Comparison of ENCODE assay signal across 28 cellular contexts in the genomic region with DNA sequence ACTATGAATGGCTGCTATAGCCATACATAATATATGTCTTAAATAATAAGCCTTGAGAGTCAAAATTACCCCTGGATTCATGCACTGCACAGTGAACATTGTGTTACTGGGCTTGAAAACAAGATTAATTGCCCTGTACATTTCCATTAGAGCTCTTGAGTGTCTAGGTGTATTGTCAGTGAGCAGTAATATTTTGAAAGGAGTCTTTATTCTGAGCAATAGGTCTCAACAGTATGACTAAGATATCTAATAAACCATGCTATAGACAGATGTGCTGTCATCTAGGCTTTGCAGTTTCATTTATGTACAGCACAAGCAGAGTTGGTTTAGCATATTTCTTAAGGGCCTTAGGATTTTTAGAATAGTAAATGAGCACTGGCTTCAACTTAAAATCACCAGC. TPM values are rescaled to one million over a fixed set of nuclear protein-coding genes. Genes with fewer than 3 reads are reported as not detected.
"Had no signal": no experiment of that assay in that cellular context is flagged by ENCODE, and none has a peak within 500 bp of the region (broad histone marks: within the 10 kb centered on the region; RNA-seq: fewer than 3 reads in every experiment).

No MANE protein-coding gene starts in this region.

- H3K27ac ChIP-seq: brain microvascular endothelial cell, cardiac muscle cell, SK-N-MC, VCaP had no signal

- H3K4me1 Mint-ChIP-seq: activated CD4-positive, alpha-beta T cell treated with anti-CD3 and anti-CD28 coated beads, Interleukin-2, amount 10 ng/mL, durations not matched to agents 7 days and 5 days; T-cell had no signal

- H3K27ac Mint-ChIP-seq: activated CD4-positive, alpha-beta memory T cell treated with anti-CD3 and anti-CD28 coated beads for 36 hours; activated CD4-positive, alpha-beta T cell treated with anti-CD3 and anti-CD28 coated beads, Interleukin-2, amount 10 ng/mL, durations not matched to agents 7 days and 5 days; activated naive CD8-positive, alpha-beta T cell; dendritic cell treated with granulocyte-macrophage colony-stimulating factor and Interleukin-4, amounts not matched to agents 40 ng/mL and 50 ng/mL, for 4 days; T-cell had no signal

- DNase-seq: activated CD4-positive, alpha-beta memory T cell treated with anti-CD3 and anti-CD28 coated beads for 36 hours; activated CD4-positive, alpha-beta T cell treated with anti-CD3 and anti-CD28 coated beads, Interleukin-2, amount 10 ng/mL, durations not matched to agents 7 days and 5 days; activated CD4-positive, CD25-positive, alpha-beta regulatory T cell; activated CD8-positive, alpha-beta memory T cell treated with anti-CD3 and anti-CD28 coated beads for 24 hours; activated effector memory CD4-positive, alpha-beta T cell treated with anti-CD3 and anti-CD28 coated beads, Interleukin-2, amount 50 U/mL, for 16 hours; activated naive CD4-positive, alpha-beta T cell treated with Interleukin-2 at 50 U/mL for 16 hours; activated T-cell treated with anti-CD3 and anti-CD28 coated beads, Interleukin-2, amount 50 U/mL, for 4 hours; amygdala; brain microvascular endothelial cell; Karpas-422; MM.1S; NCI-H1436 treated with DMSO at 0.1 percent for 48 hours; NCI-H226; NCI-H526; RPMI8226; T-cell; T-helper 2 cell; T1000 had no signal

- ATAC-seq: activated T-cell treated with anti-CD3 and anti-CD28 coated beads, Interleukin-2, amount 50 U/mL, for 4 hours; K562; Right ventricle myocardium inferior; T-cell had no signal

- H3K9me3 Mint-ChIP-seq: activated CD4-positive, alpha-beta memory T cell treated with anti-CD3 and anti-CD28 coated beads for 36 hours; activated CD4-positive, alpha-beta T cell treated with anti-CD3 and anti-CD28 coated beads, Interleukin-2, amount 10 ng/mL, durations not matched to agents 7 days and 5 days; activated T-cell treated with anti-CD3 and anti-CD28 coated beads, Interleukin-2, amount 50 U/mL, for 4 hours; dendritic cell treated with granulocyte-macrophage colony-stimulating factor and Interleukin-4, amounts not matched to agents 40 ng/mL and 50 ng/mL, for 4 days; T-cell had no signal

- H3K36me3 Mint-ChIP-seq: activated CD4-positive, alpha-beta memory T cell treated with anti-CD3 and anti-CD28 coated beads for 36 hours; activated naive CD8-positive, alpha-beta T cell; T-cell had no signal

- H3K4me3 Mint-ChIP-seq: activated CD4-positive, alpha-beta memory T cell treated with anti-CD3 and anti-CD28 coated beads for 36 hours; activated CD4-positive, alpha-beta T cell treated with anti-CD3 and anti-CD28 coated beads, Interleukin-2, amount 10 ng/mL, durations not matched to agents 7 days and 5 days; activated naive CD8-positive, alpha-beta T cell; activated T-cell treated with anti-CD3 and anti-CD28 coated beads, Interleukin-2, amount 50 U/mL, for 4 hours; dendritic cell treated with granulocyte-macrophage colony-stimulating factor and Interleukin-4, amounts not matched to agents 40 ng/mL and 50 ng/mL, for 4 days; T-cell had no signal

- H3K27me3 ChIP-seq: brain microvascular endothelial cell, cardiac muscle cell had no signal

RNA-seq across cellular contexts. Expression of gene LRRC55, which starts 48.1 kb away (rescaled TPM):
- total RNA-seq: activated CD4-positive, alpha-beta memory T cell treated with anti-CD3 and anti-CD28 coated beads for 36 hours; activated CD4-positive, alpha-beta T cell treated with anti-CD3 and anti-CD28 coated beads, Interleukin-2, amount 10 ng/mL, durations not matched to agents 7 days and 5 days; activated T-cell treated with anti-CD3 and anti-CD28 coated beads, Interleukin-2, amount 50 U/mL, for 4 hours; astrocyte; K562; NCI-H460; OCI-LY7; T-cell had no signal
- polyA plus RNA-seq: cardiac muscle cell, K562 had no signal
